Comparison of ENCODE assay signal across 28 cellular contexts in genomic region chr3:99322551-99322950, GRCh38.
"Had no signal": no experiment of that assay in that cellular context is flagged by ENCODE, and none has a peak within 500 bp of the region (broad histone marks: within the 10 kb centered on the region; RNA-seq: fewer than 3 reads in every experiment).

No MANE protein-coding gene starts in this region.

- H3K36me3 ChIP-seq: ascending aorta, brain microvascular endothelial cell, breast epithelium had no signal

- H3K4me3 ChIP-seq: ascending aorta, breast epithelium had no signal

- H3K9me3 ChIP-seq: ascending aorta, breast epithelium had no signal

- ATAC-seq: activated CD8-positive, alpha-beta memory T cell treated with anti-CD3 and anti-CD28 coated beads, Interleukin-2, amount 10 ng/mL, durations not matched to agents 7 days and 5 days; activated CD8-positive, alpha-beta T cell treated with anti-CD3 and anti-CD28 coated beads, Interleukin-2, amount 10 ng/mL, durations not matched to agents 7 days and 5 days; activated naive CD8-positive, alpha-beta T cell treated with anti-CD3 and anti-CD28 coated beads, Interleukin-2, amount 50 U/mL, for 24 hours had no signal

- H3K27me3 ChIP-seq: ascending aorta, brain microvascular endothelial cell, breast epithelium had no signal

- H3K27ac ChIP-seq: ascending aorta, brain microvascular endothelial cell, breast epithelium, VCaP had no signal

- H3K4me1 ChIP-seq: breast epithelium had no signal

- DNase-seq: activated B cell treated with CpG ODN at 0.5 μM for 24 hours; activated CD4-positive, alpha-beta memory T cell treated with anti-CD3 and anti-CD28 coated beads, Interleukin-2, amount 10 ng/mL, durations not matched to agents 7 days and 5 days; activated CD4-positive, alpha-beta T cell treated with anti-CD3 and anti-CD28 coated beads for 48 hours; activated CD4-positive, alpha-beta T cell treated with anti-CD3 and anti-CD28 coated beads, Interleukin-2, amount 10 ng/mL, durations not matched to agents 7 days and 5 days; activated CD4-positive, alpha-beta T cell treated with anti-CD3 and anti-CD28 coated beads, Interleukin-2, amount 50 U/mL, for 48 hours; activated CD4-positive, CD25-positive, alpha-beta regulatory T cell treated with anti-CD3 and anti-CD28 coated beads, Interleukin-2, amount 50 U/mL, for 72 hours; activated CD8-positive, alpha-beta memory T cell treated with anti-CD3 and anti-CD28 coated beads for 24 hours; activated CD8-positive, alpha-beta memory T cell treated with anti-CD3 and anti-CD28 coated beads, Interleukin-2, amount 10 ng/mL, durations not matched to agents 7 days and 5 days; activated CD8-positive, alpha-beta memory T cell treated with anti-CD3 and anti-CD28 coated beads, Interleukin-2, amount 50 U/mL, for 48 hours; activated CD8-positive, alpha-beta T cell treated with anti-CD3 and anti-CD28 coated beads, Interleukin-2, amount 10 ng/mL, durations not matched to agents 7 days and 5 days; activated effector memory CD4-positive, alpha-beta T cell treated with Interleukin-2 at 50 U/mL for 16 hours; activated gamma-delta T cell; activated naive CD4-positive, alpha-beta T cell treated with anti-CD3 and anti-CD28 coated beads, Interleukin-2, amount 10 ng/mL, durations not matched to agents 7 days and 5 days; activated naive CD4-positive, alpha-beta T cell treated with Interleukin-2 at 50 U/mL for 16 hours; activated naive CD8-positive, alpha-beta T cell treated with anti-CD3 and anti-CD28 coated beads, Interleukin-2, amount 10 ng/mL, durations not matched to agents 7 days and 5 days; activated naive CD8-positive, alpha-beta T cell treated with anti-CD3 and anti-CD28 coated beads, Interleukin-2, amount 50 U/mL, for 24 hours; activated T-cell treated with anti-CD3 and anti-CD28 coated beads, Interleukin-2, amount 50 U/mL, for 24 hours; activated T-cell treated with anti-CD3 and anti-CD28 coated beads, Interleukin-2, amount 50 U/mL, for 48 hours; amygdala; anterior cingulate cortex; brain microvascular endothelial cell; central memory CD4-positive, alpha-beta T cell; T-helper 1 cell; T-helper 2 cell; T-helper 9 cell had no signal
